8 cellular contexts compared by ENCODE assay signal in genomic region chr4:56505269-56506109, GRCh38. TPM values are rescaled to one million over a fixed set of nuclear protein-coding genes. Genes with fewer than 3 reads are reported as not detected.
A peak's percentile ranks its signal among the peaks of the same experiment; 100 is the strongest.
DNase-seq lines count a peak whose midpoint lies in the region; ATAC-seq lines count a peak whose summit lies in the region.

Gene ARL9 (plus strand): TSS chr4:56505791. CDS start chr4:56505863, 72 bp downstream.

- ATAC-seq in GM18907 (IDR thresholded peaks at IDR 0.05; ENCODE audit: unreplicated experiment) (peak; percentile 76), HG03565 (IDR thresholded peaks at IDR 0.05; ENCODE audit: unreplicated experiment) (peak; percentile 57), left lobe of liver (peak; percentile 92), GM18870 (IDR thresholded peaks at IDR 0.05; ENCODE audit: unreplicated experiment) (no peak)

- peak; percentile 38 to 47 for DNase-seq in activated CD4-positive, alpha-beta T cell treated with anti-CD3 and anti-CD28 coated beads for 24 hours (ENCODE audit: low read depth in 2 of 2)
- DNase-seq in cerebellum (ENCODE audit: low spot score): peak; percentile 39
- DNase-seq in left lobe of liver (ENCODE audit: low spot score): peak; percentile 53
- DNase-seq in stimulated activated CD4-positive, alpha-beta T cell treated with anti-CD3 and anti-CD28 coated beads, Interleukin-1b, Interleukin-23, amount 100 ng/mL, for 24 hours (ENCODE audit: low read depth in 4 of 4, low spot score in 1 of 4): peak; percentile 26 to 35 (median 30)
- DNase-seq in NCI-H1436 treated with DMSO at 0.1 percent for 48 hours (lab: John Stamatoyannopoulos, UW): no peak

RNA-seq across cellular contexts. Expression of gene ARL9, which starts in this region (rescaled TPM):
- total RNA-seq in cerebellum: 3.2 TPM
- 0.13 TPM for total RNA-seq in left lobe of liver

Comparison
In these comparisons a context has a peak if more than half of its experiments do, and no peak if none do; other contexts are left out.
1. Peak in DNase-seq and ATAC-seq in left lobe of liver; RNA of the gene not detected or under 1 TPM.